In the genomic region with DNA sequence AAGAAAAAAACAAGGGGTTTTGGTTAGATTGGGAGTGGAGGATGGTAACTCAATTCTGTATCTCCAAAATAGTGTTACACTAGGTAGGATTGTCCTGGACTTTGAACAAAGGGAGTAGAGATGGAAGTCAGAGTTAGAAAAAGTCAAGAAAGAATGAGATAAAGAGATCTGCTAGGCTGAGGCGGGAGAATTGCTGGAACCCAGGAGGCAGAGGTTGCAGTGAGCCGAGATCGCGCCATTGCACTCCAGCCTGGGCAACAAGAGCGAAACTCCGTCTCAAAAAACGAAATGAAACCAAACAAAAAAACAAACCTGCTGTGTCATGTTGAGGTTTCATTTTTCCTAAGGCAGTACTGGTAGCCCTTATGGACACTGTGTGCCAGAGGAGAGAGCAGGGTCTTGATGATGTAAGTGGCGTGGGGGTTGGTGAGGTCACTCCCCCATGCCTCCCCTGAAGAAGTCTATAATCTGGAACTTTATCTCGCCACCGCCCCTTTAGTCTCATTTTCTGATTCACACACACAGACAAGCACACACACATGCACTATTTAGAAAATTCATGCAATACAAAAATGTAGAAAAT, we compare ENCODE assay signal across 8 cellular contexts. TPM values are rescaled to one million over a fixed set of nuclear protein-coding genes. Genes with fewer than 3 reads are reported as not detected.
DNase-seq lines count a peak whose midpoint lies in the region; ATAC-seq and TF ChIP-seq lines count a peak whose summit lies in the region.

No MANE protein-coding gene starts in this region.

- no peaks in the 10 kb centered on the region for H3K9me3 ChIP-seq in CD4-positive, alpha-beta T cell (ENCODE audit: control insufficient read depth, low read length)
- H3K9me3 ChIP-seq in OCI-LY7 (ENCODE audit: low read length), result no peaks in the 10 kb centered on the region

- intact Hi-C loops in CD4-positive, alpha-beta T cell (cut with DNase I, micrococcal nuclease), result no loop called here
- intact Hi-C loops in OCI-LY7 (cut with micrococcal nuclease; ENCODE audit: unreplicated experiment), result no loop called here
- intact Hi-C loops in Right ventricle myocardium superior (cut with DNase I), result no loop called here

- H3K27ac ChIP-seq in CD4-positive, alpha-beta T cell (ENCODE audit: low read depth, low read length), result no peak overlapping the region
- H3K27ac ChIP-seq in OCI-LY7 (ENCODE audit: low read depth, low read length, poor library complexity, severe bottlenecking), result no peak overlapping the region

- no peaks in the 10 kb centered on the region for H3K36me3 Mint-ChIP-seq in CD4-positive, alpha-beta T cell (ENCODE audit: low read depth)

- no peaks in the 10 kb centered on the region; the same call in 1 of the 2 replicates for H4K20me1 ChIP-seq in OCI-LY7 (ENCODE audit: insufficient read depth, low read length)

- peak overlapping the region; percentile 47; the same call in 1 of the 2 replicates for H3K4me2 ChIP-seq in OCI-LY7 (ENCODE audit: low read length)

- H3K9me3 Mint-ChIP-seq in CD4-positive, alpha-beta T cell, result no peaks in the 10 kb centered on the region

- H3K27ac Mint-ChIP-seq in CD4-positive, alpha-beta T cell, result no peak overlapping the region

- DNase-seq in CD4-positive, alpha-beta T cell, result no peak
- no peak for DNase-seq in OCI-LY7 (ENCODE audit: low spot score)
- DNase-seq in fibroblast of pulmonary artery (ENCODE audit: low read depth), result peak; percentile 32
- no peak for DNase-seq in Right ventricle myocardium superior
- DNase-seq in NCI-H446 treated with DMSO at 0.1 percent for 48 hours (lab: John Stamatoyannopoulos, UW), result no peak
- no peak for DNase-seq in pons (ENCODE audit: low spot score)
- no peak for DNase-seq in midbrain (lab: John Stamatoyannopoulos, UW)

- ATAC-seq in CD4-positive, alpha-beta T cell (ENCODE audit: poor library complexity), result no peak
- peak; percentile 76 for ATAC-seq in GM21390 (IDR thresholded peaks at IDR 0.05; ENCODE audit: unreplicated experiment)
- no peak for ATAC-seq in Right ventricle myocardium superior (ENCODE audit: poor library complexity)

- TF ChIP-seq CTCF in CD4-positive, alpha-beta T cell (IDR thresholded peaks at IDR 0.05), result no peak
- TF ChIP-seq CTCF in OCI-LY7 (conservative IDR thresholded peaks at IDR 0.05; ENCODE audit: low read length), result no peak
- no peak for TF ChIP-seq CTCF in fibroblast of pulmonary artery (IDR thresholded peaks at IDR 0.05; ENCODE audit: low read length, missing control alignments)

- no peaks in the 10 kb centered on the region for H3K79me2 ChIP-seq in OCI-LY7 (ENCODE audit: insufficient read depth, low read depth, low read length)

- H3K27me3 Mint-ChIP-seq in CD4-positive, alpha-beta T cell, result peaks cover 11% of the 10 kb centered on the region

- POLR2A ChIA-PET in CD4-positive, alpha-beta T cell (lab: Charles Lee), result no interaction called here
- POLR2A ChIA-PET in OCI-LY7 (lab: Charles Lee), result no interaction called here

- CTCF ChIA-PET in CD4-positive, alpha-beta T cell (lab: Charles Lee), result interaction anchor here (0.7 kb wide), 1 partner anchor 37 kb away, joined by 3 read pairs; no protein-coding TSS in a partner anchor
- CTCF ChIA-PET in OCI-LY7 (lab: Charles Lee; ENCODE audit: unreplicated experiment), result no interaction called here

- peaks cover 10% of the 10 kb centered on the region for H3K4me1 Mint-ChIP-seq in CD4-positive, alpha-beta T cell (ENCODE audit: low read depth)

- H3K27me3 ChIP-seq in CD4-positive, alpha-beta T cell (ENCODE audit: control insufficient read depth, insufficient read depth, low read length), result no peaks in the 10 kb centered on the region

- no peaks in the 10 kb centered on the region for H3K4me1 ChIP-seq in OCI-LY7 (ENCODE audit: insufficient read depth, low read length, poor library complexity, severe bottlenecking)

- H3K4me3 ChIP-seq in OCI-LY7 (ENCODE audit: low read depth, low read length, poor library complexity, severe bottlenecking) (peak overlapping the region; percentile 36), fibroblast of pulmonary artery (replicated peaks; ENCODE audit: low read depth, low read length) (no peak overlapping the region)

- peak overlapping the region; percentile 2 for H3K4me3 Mint-ChIP-seq in CD4-positive, alpha-beta T cell

- no peaks in the 10 kb centered on the region for H3K9me2 ChIP-seq in OCI-LY7 (ENCODE audit: insufficient read depth, low read length)

- no peaks in the 10 kb centered on the region for H3K36me3 ChIP-seq in OCI-LY7 (ENCODE audit: insufficient read depth, low read length)

- H2AFZ ChIP-seq in OCI-LY7 (ENCODE audit: low read length), result peak overlapping the region; percentile 39; the same call in 1 of the 2 replicates

- BruUV-seq in OCI-LY7 (replicated peaks; lab: Mats Ljungman, UMichigan), result no TSS peak

RNA-seq across cellular contexts. Expression of gene DRC1, which starts 10.5 kb away (rescaled TPM):
- not detected for total RNA-seq in CD4-positive, alpha-beta T cell
- total RNA-seq in OCI-LY7 (2014; rRNA removed; shearing (Covaris generic)), result not detected in 2 replicates
- not detected in 2 replicates for total RNA-seq in OCI-LY7 (2022)
- total RNA-seq in Right ventricle myocardium superior, result not detected
